Comparison of ENCODE assay signal across 1 cellular context in the genomic region with DNA sequence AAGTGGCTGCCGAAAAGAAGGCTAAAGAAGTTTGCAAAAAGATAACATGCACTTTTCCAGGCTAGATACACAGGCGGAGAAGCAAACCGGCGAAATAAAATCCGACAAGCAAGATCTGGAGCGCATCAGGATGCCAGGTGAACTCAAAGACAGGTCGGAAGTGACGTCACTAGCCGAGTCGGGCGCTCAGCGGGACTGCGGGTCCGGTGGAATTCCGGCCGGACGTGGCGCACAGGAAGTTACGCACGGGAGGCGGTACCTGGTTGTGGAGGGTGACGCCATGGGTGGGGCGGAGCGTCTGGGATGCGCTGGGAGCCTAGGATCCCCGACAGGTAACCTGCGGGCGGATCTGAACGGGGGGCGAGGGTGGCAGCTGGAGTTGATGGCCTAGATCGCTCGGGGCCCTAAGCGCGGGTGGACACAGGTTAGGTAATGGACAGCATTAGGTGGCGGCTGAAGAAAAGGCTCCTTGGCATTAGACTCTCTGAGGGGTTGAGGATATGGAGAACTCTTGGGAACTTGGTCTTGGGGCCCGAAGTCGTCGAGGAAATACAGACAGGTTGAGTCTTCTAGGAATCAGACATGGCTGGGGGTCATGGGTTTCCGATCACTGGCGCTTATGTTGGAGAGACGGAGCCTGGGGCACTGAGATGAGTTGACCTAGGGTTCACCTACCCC.
A peak's percentile ranks its signal among the peaks of the same experiment; 100 is the strongest.
TF ChIP-seq lines count a peak whose summit lies in the region.

No MANE protein-coding gene starts in this region.

TF ChIP-seq in HepG2, 621 proteins besides CTCF, POLR2A, EP300 and RAD21 (continued from another document and continues in another):
- TF ChIP-seq, protein P1, sequence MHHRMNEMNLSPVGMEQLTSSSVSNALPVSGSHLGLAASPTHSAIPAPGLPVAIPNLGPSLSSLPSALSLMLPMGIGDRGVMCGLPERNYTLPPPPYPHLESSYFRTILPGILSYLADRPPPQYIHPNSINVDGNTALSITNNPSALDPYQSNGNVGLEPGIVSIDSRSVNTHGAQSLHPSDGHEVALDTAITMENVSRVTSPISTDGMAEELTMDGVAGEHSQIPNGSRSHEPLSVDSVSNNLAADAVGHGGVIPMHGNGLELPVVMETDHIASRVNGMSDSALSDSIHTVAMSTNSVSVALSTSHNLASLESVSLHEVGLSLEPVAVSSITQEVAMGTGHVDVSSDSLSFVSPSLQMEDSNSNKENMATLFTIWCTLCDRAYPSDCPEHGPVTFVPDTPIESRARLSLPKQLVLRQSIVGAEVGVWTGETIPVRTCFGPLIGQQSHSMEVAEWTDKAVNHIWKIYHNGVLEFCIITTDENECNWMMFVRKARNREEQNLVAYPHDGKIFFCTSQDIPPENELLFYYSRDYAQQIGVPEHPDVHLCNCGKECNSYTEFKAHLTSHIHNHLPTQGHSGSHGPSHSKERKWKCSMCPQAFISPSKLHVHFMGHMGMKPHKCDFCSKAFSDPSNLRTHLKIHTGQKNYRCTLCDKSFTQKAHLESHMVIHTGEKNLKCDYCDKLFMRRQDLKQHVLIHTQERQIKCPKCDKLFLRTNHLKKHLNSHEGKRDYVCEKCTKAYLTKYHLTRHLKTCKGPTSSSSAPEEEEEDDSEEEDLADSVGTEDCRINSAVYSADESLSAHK (CRISPR knock-in tag; IDR thresholded peaks at IDR 0.05; ENCODE audit: borderline replicate concordance) = no peak
- peak; percentile 97 for TF ChIP-seq TEAD3 (CRISPR knock-in tag; optimal IDR thresholded peaks at IDR 0.05; ENCODE audit: borderline replicate concordance)
- TF ChIP-seq, protein P2, sequence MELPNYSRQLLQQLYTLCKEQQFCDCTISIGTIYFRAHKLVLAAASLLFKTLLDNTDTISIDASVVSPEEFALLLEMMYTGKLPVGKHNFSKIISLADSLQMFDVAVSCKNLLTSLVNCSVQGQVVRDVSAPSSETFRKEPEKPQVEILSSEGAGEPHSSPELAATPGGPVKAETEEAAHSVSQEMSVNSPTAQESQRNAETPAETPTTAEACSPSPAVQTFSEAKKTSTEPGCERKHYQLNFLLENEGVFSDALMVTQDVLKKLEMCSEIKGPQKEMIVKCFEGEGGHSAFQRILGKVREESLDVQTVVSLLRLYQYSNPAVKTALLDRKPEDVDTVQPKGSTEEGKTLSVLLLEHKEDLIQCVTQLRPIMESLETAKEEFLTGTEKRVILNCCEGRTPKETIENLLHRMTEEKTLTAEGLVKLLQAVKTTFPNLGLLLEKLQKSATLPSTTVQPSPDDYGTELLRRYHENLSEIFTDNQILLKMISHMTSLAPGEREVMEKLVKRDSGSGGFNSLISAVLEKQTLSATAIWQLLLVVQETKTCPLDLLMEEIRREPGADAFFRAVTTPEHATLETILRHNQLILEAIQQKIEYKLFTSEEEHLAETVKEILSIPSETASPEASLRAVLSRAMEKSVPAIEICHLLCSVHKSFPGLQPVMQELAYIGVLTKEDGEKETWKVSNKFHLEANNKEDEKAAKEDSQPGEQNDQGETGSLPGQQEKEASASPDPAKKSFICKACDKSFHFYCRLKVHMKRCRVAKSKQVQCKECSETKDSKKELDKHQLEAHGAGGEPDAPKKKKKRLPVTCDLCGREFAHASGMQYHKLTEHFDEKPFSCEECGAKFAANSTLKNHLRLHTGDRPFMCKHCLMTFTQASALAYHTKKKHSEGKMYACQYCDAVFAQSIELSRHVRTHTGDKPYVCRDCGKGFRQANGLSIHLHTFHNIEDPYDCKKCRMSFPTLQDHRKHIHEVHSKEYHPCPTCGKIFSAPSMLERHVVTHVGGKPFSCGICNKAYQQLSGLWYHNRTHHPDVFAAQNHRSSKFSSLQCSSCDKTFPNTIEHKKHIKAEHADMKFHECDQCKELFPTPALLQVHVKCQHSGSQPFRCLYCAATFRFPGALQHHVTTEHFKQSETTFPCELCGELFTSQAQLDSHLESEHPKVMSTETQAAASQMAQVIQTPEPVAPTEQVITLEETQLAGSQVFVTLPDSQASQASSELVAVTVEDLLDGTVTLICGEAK (IDR thresholded peaks at IDR 0.05) = peak; percentile 86
- TF ChIP-seq, protein P2 (CRISPR knock-in tag; IDR thresholded peaks at IDR 0.05) = no peak
- TF ChIP-seq ISL2 (CRISPR knock-in tag; IDR thresholded peaks at IDR 0.05) = peak; percentile 34; the same call in 1 of the 2 replicates
- TF ChIP-seq, protein P3, sequence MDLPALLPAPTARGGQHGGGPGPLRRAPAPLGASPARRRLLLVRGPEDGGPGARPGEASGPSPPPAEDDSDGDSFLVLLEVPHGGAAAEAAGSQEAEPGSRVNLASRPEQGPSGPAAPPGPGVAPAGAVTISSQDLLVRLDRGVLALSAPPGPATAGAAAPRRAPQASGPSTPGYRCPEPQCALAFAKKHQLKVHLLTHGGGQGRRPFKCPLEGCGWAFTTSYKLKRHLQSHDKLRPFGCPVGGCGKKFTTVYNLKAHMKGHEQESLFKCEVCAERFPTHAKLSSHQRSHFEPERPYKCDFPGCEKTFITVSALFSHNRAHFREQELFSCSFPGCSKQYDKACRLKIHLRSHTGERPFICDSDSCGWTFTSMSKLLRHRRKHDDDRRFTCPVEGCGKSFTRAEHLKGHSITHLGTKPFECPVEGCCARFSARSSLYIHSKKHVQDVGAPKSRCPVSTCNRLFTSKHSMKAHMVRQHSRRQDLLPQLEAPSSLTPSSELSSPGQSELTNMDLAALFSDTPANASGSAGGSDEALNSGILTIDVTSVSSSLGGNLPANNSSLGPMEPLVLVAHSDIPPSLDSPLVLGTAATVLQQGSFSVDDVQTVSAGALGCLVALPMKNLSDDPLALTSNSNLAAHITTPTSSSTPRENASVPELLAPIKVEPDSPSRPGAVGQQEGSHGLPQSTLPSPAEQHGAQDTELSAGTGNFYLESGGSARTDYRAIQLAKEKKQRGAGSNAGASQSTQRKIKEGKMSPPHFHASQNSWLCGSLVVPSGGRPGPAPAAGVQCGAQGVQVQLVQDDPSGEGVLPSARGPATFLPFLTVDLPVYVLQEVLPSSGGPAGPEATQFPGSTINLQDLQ (CRISPR knock-in tag; IDR thresholded peaks at IDR 0.05) = no peak
- TF ChIP-seq ZNF839 (CRISPR knock-in tag; IDR thresholded peaks at IDR 0.05; ENCODE audit: borderline replicate concordance) = 0 out of 2 replicates have a peak, but pooled peaks have one; percentile 62
- TF ChIP-seq MAF1 (CRISPR knock-in tag; IDR thresholded peaks at IDR 0.05; ENCODE audit: borderline replicate concordance) = no peak; the same call in 1 of the 2 replicates
- no peak for TF ChIP-seq HMG20B (CRISPR knock-in tag; conservative IDR thresholded peaks at IDR 0.05)
- TF ChIP-seq NONO (IDR thresholded peaks at IDR 0.05) = no peak
- peak; percentile 94 for TF ChIP-seq NONO (CRISPR knock-in tag; conservative IDR thresholded peaks at IDR 0.05)
- no peak for TF ChIP-seq ZNF7 (CRISPR knock-in tag; IDR thresholded peaks at IDR 0.05)
- TF ChIP-seq DR1 (CRISPR knock-in tag; IDR thresholded peaks at IDR 0.05) = peak; percentile 42; the same call in 1 of the 2 replicates
- TF ChIP-seq RARA (CRISPR knock-in tag; IDR thresholded peaks at IDR 0.05) = no peak
- TF ChIP-seq, protein P4, sequence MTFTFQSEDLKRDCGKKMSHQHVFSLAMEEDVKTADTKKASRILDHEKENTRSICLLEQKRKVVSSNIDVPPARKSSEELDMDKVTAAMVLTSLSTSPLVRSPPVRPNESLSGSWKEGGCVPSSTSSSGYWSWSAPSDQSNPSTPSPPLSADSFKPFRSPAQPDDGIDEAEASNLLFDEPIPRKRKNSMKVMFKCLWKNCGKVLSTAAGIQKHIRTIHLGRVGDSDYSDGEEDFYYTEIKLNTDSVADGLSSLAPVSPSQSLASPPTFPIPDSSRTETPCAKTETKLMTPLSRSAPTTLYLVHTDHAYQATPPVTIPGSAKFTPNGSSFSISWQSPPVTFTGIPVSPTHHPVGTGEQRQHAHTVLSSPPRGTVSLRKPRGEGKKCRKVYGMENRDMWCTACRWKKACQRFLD (CRISPR knock-in tag; IDR thresholded peaks at IDR 0.05; ENCODE audit: borderline replicate concordance) = no peak
- 0 out of 2 replicates have a peak, but pooled peaks have one; percentile 30 for TF ChIP-seq FOXO1 (CRISPR knock-in tag; IDR thresholded peaks at IDR 0.05)
- no peak for TF ChIP-seq CENPX (CRISPR knock-in tag; IDR thresholded peaks at IDR 0.05)
- peak; percentile 95 for TF ChIP-seq YEATS2 (CRISPR knock-in tag; IDR thresholded peaks at IDR 0.05; ENCODE audit: borderline replicate concordance)
- TF ChIP-seq, protein P5, sequence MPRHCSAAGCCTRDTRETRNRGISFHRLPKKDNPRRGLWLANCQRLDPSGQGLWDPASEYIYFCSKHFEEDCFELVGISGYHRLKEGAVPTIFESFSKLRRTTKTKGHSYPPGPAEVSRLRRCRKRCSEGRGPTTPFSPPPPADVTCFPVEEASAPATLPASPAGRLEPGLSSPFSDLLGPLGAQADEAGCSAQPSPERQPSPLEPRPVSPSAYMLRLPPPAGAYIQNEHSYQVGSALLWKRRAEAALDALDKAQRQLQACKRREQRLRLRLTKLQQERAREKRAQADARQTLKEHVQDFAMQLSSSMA (CRISPR knock-in tag; IDR thresholded peaks at IDR 0.05) = no peak
- no peak for TF ChIP-seq SP1 (IDR thresholded peaks at IDR 0.05)
- TF ChIP-seq SP1 (CRISPR knock-in tag; IDR thresholded peaks at IDR 0.05) = peak; percentile 95
- TF ChIP-seq SP4 (CRISPR knock-in tag; IDR thresholded peaks at IDR 0.05) = peak; percentile 82; the same call in 1 of the 2 replicates
- TF ChIP-seq ZNF776 (CRISPR knock-in tag; IDR thresholded peaks at IDR 0.05) = no peak
- peak; percentile 89; the same call in 1 of the 2 replicates for TF ChIP-seq ZNF441 (CRISPR knock-in tag; IDR thresholded peaks at IDR 0.05; ENCODE audit: borderline replicate concordance)
- TF ChIP-seq, protein P6, sequence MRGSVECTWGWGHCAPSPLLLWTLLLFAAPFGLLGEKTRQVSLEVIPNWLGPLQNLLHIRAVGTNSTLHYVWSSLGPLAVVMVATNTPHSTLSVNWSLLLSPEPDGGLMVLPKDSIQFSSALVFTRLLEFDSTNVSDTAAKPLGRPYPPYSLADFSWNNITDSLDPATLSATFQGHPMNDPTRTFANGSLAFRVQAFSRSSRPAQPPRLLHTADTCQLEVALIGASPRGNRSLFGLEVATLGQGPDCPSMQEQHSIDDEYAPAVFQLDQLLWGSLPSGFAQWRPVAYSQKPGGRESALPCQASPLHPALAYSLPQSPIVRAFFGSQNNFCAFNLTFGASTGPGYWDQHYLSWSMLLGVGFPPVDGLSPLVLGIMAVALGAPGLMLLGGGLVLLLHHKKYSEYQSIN (CRISPR knock-in tag; IDR thresholded peaks at IDR 0.05; ENCODE audit: borderline replicate concordance) = no peak
- TF ChIP-seq SALL1 (CRISPR knock-in tag; IDR thresholded peaks at IDR 0.05) = peak; percentile 75
- TF ChIP-seq ZFP82 (CRISPR knock-in tag; IDR thresholded peaks at IDR 0.05; ENCODE audit: borderline replicate concordance) = no peak
- TF ChIP-seq SAP130 (CRISPR knock-in tag; IDR thresholded peaks at IDR 0.05; ENCODE audit: low read depth) = peak; percentile 92
- TF ChIP-seq SP2 (CRISPR knock-in tag; IDR thresholded peaks at IDR 0.05) = peak; percentile 81
- TF ChIP-seq ZNF777 (CRISPR knock-in tag; IDR thresholded peaks at IDR 0.05) = peak; percentile 84
- no peak for TF ChIP-seq JARID2 (CRISPR knock-in tag; IDR thresholded peaks at IDR 0.05; ENCODE audit: insufficient replicate concordance)
- peak; percentile 55; the same call in 1 of the 2 replicates for TF ChIP-seq YEATS4 (CRISPR knock-in tag; IDR thresholded peaks at IDR 0.05; ENCODE audit: borderline replicate concordance)
- peak; percentile 95 for TF ChIP-seq THAP11 (CRISPR knock-in tag; IDR thresholded peaks at IDR 0.05)
- peak; percentile 77 for TF ChIP-seq PHF8 (CRISPR knock-in tag; IDR thresholded peaks at IDR 0.05)
- TF ChIP-seq, protein P7, sequence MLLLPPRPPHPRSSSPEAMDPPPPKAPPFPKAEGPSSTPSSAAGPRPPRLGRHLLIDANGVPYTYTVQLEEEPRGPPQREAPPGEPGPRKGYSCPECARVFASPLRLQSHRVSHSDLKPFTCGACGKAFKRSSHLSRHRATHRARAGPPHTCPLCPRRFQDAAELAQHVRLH (CRISPR knock-in tag; IDR thresholded peaks at IDR 0.05; ENCODE audit: borderline replicate concordance, low read depth) = peak; percentile 30; the same call in 1 of the 2 replicates
- TF ChIP-seq TBL1XR1 (IDR thresholded peaks at IDR 0.05; ENCODE audit: borderline replicate concordance, low read length, partially characterized antibody) = peak; percentile 51
- no peak; the same call in 1 of the 2 replicates for TF ChIP-seq ESRRA (CRISPR knock-in tag; IDR thresholded peaks at IDR 0.05; ENCODE audit: low read depth)
- peak; percentile 99 for TF ChIP-seq KAT8 (CRISPR knock-in tag; IDR thresholded peaks at IDR 0.05)
- no peak for TF ChIP-seq CHCHD3 (CRISPR knock-in tag; IDR thresholded peaks at IDR 0.05)
- TF ChIP-seq, protein P8, sequence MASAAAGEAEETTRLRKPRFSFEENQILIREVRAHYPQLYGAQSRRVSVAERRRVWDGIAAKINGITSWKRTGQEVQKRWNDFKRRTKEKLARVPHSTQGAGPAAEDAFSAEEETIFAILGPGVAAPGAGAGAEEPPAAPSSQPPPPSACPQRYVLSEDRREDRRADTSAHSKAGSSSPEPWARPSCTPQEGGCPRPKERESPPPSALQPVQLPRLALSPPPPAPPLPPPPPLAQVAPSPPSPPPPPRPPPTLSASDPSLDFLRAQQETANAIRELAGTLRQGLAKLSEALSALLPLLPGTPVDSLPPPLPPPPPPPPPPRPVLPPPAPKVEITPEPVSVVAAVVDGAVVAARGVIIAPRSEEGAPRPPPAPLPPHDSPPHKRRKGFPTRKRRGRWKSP (CRISPR knock-in tag; IDR thresholded peaks at IDR 0.05) = 0 out of 2 replicates have a peak, but pooled peaks have one; percentile 38
